Comparison of ENCODE assay signal across 20 cellular contexts in the genomic region with DNA sequence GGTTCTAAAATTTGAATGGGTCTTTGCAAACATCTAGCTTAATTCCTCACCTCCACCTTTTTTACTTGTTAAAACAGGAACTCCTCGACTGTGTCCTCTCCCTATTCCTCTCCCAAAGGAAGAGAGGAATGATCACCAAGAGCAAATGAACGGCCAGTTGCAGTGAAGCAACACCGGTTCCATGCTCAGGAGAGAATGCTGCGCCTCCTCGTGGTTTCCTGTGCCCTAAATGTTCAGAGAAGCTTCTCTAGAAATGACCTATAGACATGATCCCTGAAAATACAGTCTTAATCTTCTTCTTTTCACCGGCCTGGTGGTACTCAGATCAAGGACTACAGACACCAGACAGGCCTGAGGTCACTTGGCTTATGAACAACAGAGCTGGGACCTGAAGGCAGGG.
A peak's percentile ranks its signal among the peaks of the same experiment; 100 is the strongest.
DNase-seq lines count a peak whose midpoint lies in the region; ATAC-seq, FAIRE-seq and TF ChIP-seq lines count a peak whose summit lies in the region.
"Had no signal": no experiment of that assay in that cellular context is flagged by ENCODE, and none has a peak within 500 bp of the region (broad histone marks: within the 10 kb centered on the region; RNA-seq: fewer than 3 reads in every experiment).

No MANE protein-coding gene starts in this region.

- H3K4me3 Mint-ChIP-seq in stimulated activated naive CD8-positive, alpha-beta T cell treated with anti-CD3 and anti-CD28 coated beads, Interleukin-15, amount 100 ng/mL, for 72 hours = no peak overlapping the region
- H3K4me3 Mint-ChIP-seq: activated naive CD8-positive, alpha-beta T cell treated with anti-CD3 and anti-CD28 coated beads, Interleukin-2, amount 10 ng/mL, durations not matched to agents 7 days and 5 days; central memory CD8-positive, alpha-beta T cell had no signal

- FAIRE-seq in GM12891 (lab: Jason Lieb, UNC) = no peak
- FAIRE-seq: HTR-8/SVneo had no signal

- DNase-seq in stimulated activated naive CD8-positive, alpha-beta T cell treated with anti-CD3 and anti-CD28 coated beads, Interleukin-15, amount 100 ng/mL, for 72 hours = no peak
- no peak for DNase-seq in stimulated activated naive CD8-positive, alpha-beta T cell treated with anti-CD3 and anti-CD28 coated beads, Interleukin-15, Interleukin-2, amounts not matched to agents 100 U/mL and 50 U/mL, for 24 hours
- DNase-seq in LHCN-M2 (ENCODE audit: low read depth) (peak; percentile 1), WERI-Rb-1 (peak; percentile 18), ureter (ENCODE audit: low spot score) (no peak), GM19240 (ENCODE audit: insufficient read length, low spot score) (no peak), glomerular visceral epithelial cell (ENCODE audit: extremely low spot score) (no peak), GM12891 (ENCODE audit: insufficient read length, low spot score) (no peak)
- DNase-seq: activated CD8-positive, alpha-beta memory T cell treated with anti-CD3 and anti-CD28 coated beads, Interleukin-2, amount 50 U/mL, for 48 hours; activated naive CD8-positive, alpha-beta T cell treated with anti-CD3 and anti-CD28 coated beads, Interleukin-2, amount 10 ng/mL, durations not matched to agents 7 days and 5 days; DND-41; heart left ventricle; NCI-H1417 treated with DMSO at 0.1 percent for 48 hours; psoas muscle; SK-N-SH; stimulated activated CD4-positive, alpha-beta T cell treated with anti-CD3 and anti-CD28 coated beads, Interleukin-1b, Interleukin-23, amount 100 ng/mL, for 48 hours; upper lobe of left lung had no signal

- no peak for TF ChIP-seq POLR2A in GM12891 (IDR thresholded peaks at IDR 0.05; ENCODE audit: low read depth, low read length)

- no peak for ATAC-seq in stimulated activated naive CD8-positive, alpha-beta T cell treated with anti-CD3 and anti-CD28 coated beads, Interleukin-15, amount 100 ng/mL, for 72 hours
- no peak for ATAC-seq in stimulated activated naive CD8-positive, alpha-beta T cell treated with anti-CD3 and anti-CD28 coated beads, Interleukin-15, Interleukin-2, amounts not matched to agents 100 U/mL and 50 U/mL, for 24 hours
- ATAC-seq: heart left ventricle, psoas muscle had no signal

- H3K36me3 ChIP-seq in WERI-Rb-1 = no peaks in the 10 kb centered on the region
- H3K36me3 ChIP-seq: heart left ventricle, upper lobe of left lung had no signal

- H3K9me3 ChIP-seq in WERI-Rb-1 (ENCODE audit: severe bottlenecking) = no peaks in the 10 kb centered on the region
- H3K9me3 ChIP-seq: heart left ventricle, psoas muscle, SK-N-SH, upper lobe of left lung had no signal

- no peaks in the 10 kb centered on the region for H3K27me3 ChIP-seq in WERI-Rb-1 (ENCODE audit: insufficient read depth, low read depth, severe bottlenecking)
- H3K27me3 ChIP-seq: heart left ventricle, upper lobe of left lung had no signal

- no peak overlapping the region for H3K4me3 ChIP-seq in WERI-Rb-1 (ENCODE audit: low read depth, low read length)
- H3K4me3 ChIP-seq: heart left ventricle, psoas muscle, upper lobe of left lung had no signal

- TF ChIP-seq CTCF in WERI-Rb-1 (IDR thresholded peaks at IDR 0.05; ENCODE audit: low read depth, low read length) = peak; percentile 30; the same call in 1 of the 2 replicates

- H3K27me3 Mint-ChIP-seq in stimulated activated naive CD8-positive, alpha-beta T cell treated with anti-CD3 and anti-CD28 coated beads, Interleukin-15, amount 100 ng/mL, for 72 hours = no peaks in the 10 kb centered on the region

- peak overlapping the region; percentile 35 to 37 for H3K27ac Mint-ChIP-seq in stimulated activated naive CD8-positive, alpha-beta T cell treated with anti-CD3 and anti-CD28 coated beads, Interleukin-15, amount 100 ng/mL, for 72 hours
- H3K27ac Mint-ChIP-seq: activated naive CD8-positive, alpha-beta T cell treated with anti-CD3 and anti-CD28 coated beads, Interleukin-2, amount 10 ng/mL, durations not matched to agents 7 days and 5 days had no signal

- no peaks in the 10 kb centered on the region for H3K4me1 Mint-ChIP-seq in stimulated activated naive CD8-positive, alpha-beta T cell treated with anti-CD3 and anti-CD28 coated beads, Interleukin-15, amount 100 ng/mL, for 72 hours
- H3K4me1 Mint-ChIP-seq: activated naive CD8-positive, alpha-beta T cell treated with anti-CD3 and anti-CD28 coated beads, Interleukin-2, amount 10 ng/mL, durations not matched to agents 7 days and 5 days; central memory CD8-positive, alpha-beta T cell had no signal

- H3K9me3 Mint-ChIP-seq in stimulated activated naive CD8-positive, alpha-beta T cell treated with anti-CD3 and anti-CD28 coated beads, Interleukin-15, amount 100 ng/mL, for 72 hours = no peaks in the 10 kb centered on the region
- H3K9me3 Mint-ChIP-seq: activated naive CD8-positive, alpha-beta T cell treated with anti-CD3 and anti-CD28 coated beads, Interleukin-2, amount 10 ng/mL, durations not matched to agents 7 days and 5 days; central memory CD8-positive, alpha-beta T cell had no signal

- no peak overlapping the region for H3K27ac ChIP-seq in WERI-Rb-1
- H3K27ac ChIP-seq: epithelial cell of prostate, heart left ventricle, psoas muscle, upper lobe of left lung had no signal

TF ChIP-seq in GM12891, 5 proteins besides CTCF, POLR2A, EP300 and RAD21:
- TF ChIP-seq PAX5 (IDR thresholded peaks at IDR 0.05; ENCODE audit: insufficient read depth, low read length, severe bottlenecking) (no peak), SPI1 (IDR thresholded peaks at IDR 0.05; ENCODE audit: low read depth, low read length) (no peak), POLR2AphosphoS5 (IDR thresholded peaks at IDR 0.05; ENCODE audit: low read depth, low read length) (no peak), TAF1 (IDR thresholded peaks at IDR 0.05; ENCODE audit: low read depth, low read length) (no peak), POU2F2 (IDR thresholded peaks at IDR 0.05; ENCODE audit: low read depth, low read length) (no peak)
TF ChIP-seq in GM12891: peak in this region for 0.

Comparison
In these comparisons a context has a peak if more than half of its experiments do, and no peak if none do; other contexts are left out.
1. DNase-seq: peak in LHCN-M2 (single experiment) and WERI-Rb-1 (single experiment); none in stimulated activated naive CD8-positive, alpha-beta T cell treated with anti-CD3 and anti-CD28 coated beads, Interleukin-15, amount 100 ng/mL, for 72 hours (0 of 2), stimulated activated naive CD8-positive, alpha-beta T cell treated with anti-CD3 and anti-CD28 coated beads, Interleukin-15, Interleukin-2, amounts not matched to agents 100 U/mL and 50 U/mL, for 24 hours (single experiment), ureter (single experiment), GM19240 (single experiment), glomerular visceral epithelial cell (single experiment) and GM12891 (single experiment).